In genomic region chr7:151104411-151105235, GRCh38 we compare ENCODE assay signal across 11 cellular contexts. TPM values are rescaled to one million over a fixed set of nuclear protein-coding genes. Genes with fewer than 3 reads are reported as not detected.
DNase-seq lines count a peak whose midpoint lies in the region; ATAC-seq, FAIRE-seq and TF ChIP-seq lines count a peak whose summit lies in the region.
"Had no signal": no experiment of that assay in that cellular context is flagged by ENCODE, and none has a peak within 500 bp of the region (broad histone marks: within the 10 kb centered on the region; RNA-seq: fewer than 3 reads in every experiment).

No MANE protein-coding gene starts in this region.

- H3K9me3 ChIP-seq in breast epithelium (no peaks in the 10 kb centered on the region), endothelial cell of umbilical vein (replicated peaks; ENCODE audit: control insufficient read depth, insufficient read depth, low read length) (no peaks in the 10 kb centered on the region)

- no peaks in the 10 kb centered on the region for H3K36me3 ChIP-seq in breast epithelium
- H3K36me3 ChIP-seq in endothelial cell of umbilical vein (ENCODE audit: control insufficient read depth in 2 of 2, extremely low read depth in 1 of 2, insufficient read depth in 2 of 2, low read length in 2 of 2), result peaks cover 0 to 2% of the 10 kb centered on the region in 2 experiments

- H3K4me2 ChIP-seq in endothelial cell of umbilical vein (ENCODE audit: insufficient read depth, low read length), result no peak overlapping the region

- no peaks in the 10 kb centered on the region for H3K9me3 Mint-ChIP-seq in MCF 10A (ENCODE audit: unreplicated experiment)
- no peaks in the 10 kb centered on the region for H3K9me3 Mint-ChIP-seq in activated CD8-positive, alpha-beta T cell treated with anti-CD3 and anti-CD28 coated beads, Interleukin-2, amount 10 ng/mL, durations not matched to agents 7 days and 5 days (ENCODE audit: insufficient read depth)

- no peak overlapping the region for H3K27ac ChIP-seq in breast epithelium
- H3K27ac ChIP-seq in endothelial cell of umbilical vein (ENCODE audit: insufficient read depth, low read depth, low read length), result no peak overlapping the region

- H3K79me2 ChIP-seq in endothelial cell of umbilical vein (ENCODE audit: control insufficient read depth, insufficient read depth, low read length), result peaks cover 81% of the 10 kb centered on the region

- H3K9me1 ChIP-seq in endothelial cell of umbilical vein (replicated peaks; ENCODE audit: control insufficient read depth, extremely low read depth, insufficient read depth, low read length), result no peaks in the 10 kb centered on the region

- peaks cover 11% of the 10 kb centered on the region for H3K36me3 Mint-ChIP-seq in MCF 10A (ENCODE audit: insufficient read depth, unreplicated experiment)
- no peaks in the 10 kb centered on the region for H3K36me3 Mint-ChIP-seq in activated CD8-positive, alpha-beta T cell treated with anti-CD3 and anti-CD28 coated beads, Interleukin-2, amount 10 ng/mL, durations not matched to agents 7 days and 5 days (ENCODE audit: low read depth)

- CTCF ChIA-PET in MCF 10A (lab: Yijun Ruan, JAX) (interaction anchor here (1.0 to 15.6 kb wide), 3 partner anchors 7 to 67 kb away, joined by 3 to 315 read pairs (median 45); partner anchors contain the start of genes AGAP3 and TMUB1), endothelial cell of umbilical vein (lab: Charles Lee) (interaction anchor here (0.8 to 3.5 kb wide), 6 partner anchors 15 to 142 kb away, joined by 3 to 29 read pairs (median 4); partner anchors contain the start of gene FASTK)
- CTCF ChIA-PET in activated CD8-positive, alpha-beta T cell treated with anti-CD3 and anti-CD28 coated beads, Interleukin-2, amount 10 ng/mL, durations not matched to agents 7 days and 5 days (lab: Charles Lee), result interaction anchor here (1.0 to 1.9 kb wide), 4 partner anchors 11 to 75 kb away, joined by 3 to 5 read pairs (median 3); no protein-coding TSS in a partner anchor

- no peaks in the 10 kb centered on the region for H3K27me3 Mint-ChIP-seq in MCF 10A (ENCODE audit: insufficient read depth, unreplicated experiment)
- peaks cover 4% of the 10 kb centered on the region for H3K27me3 Mint-ChIP-seq in activated CD8-positive, alpha-beta T cell treated with anti-CD3 and anti-CD28 coated beads, Interleukin-2, amount 10 ng/mL, durations not matched to agents 7 days and 5 days (ENCODE audit: low read depth)

- peaks cover 10% of the 10 kb centered on the region for H3K4me1 Mint-ChIP-seq in MCF 10A (ENCODE audit: insufficient read depth, unreplicated experiment)
- H3K4me1 Mint-ChIP-seq in activated CD8-positive, alpha-beta T cell treated with anti-CD3 and anti-CD28 coated beads, Interleukin-2, amount 10 ng/mL, durations not matched to agents 7 days and 5 days (ENCODE audit: low read depth), result peaks cover 3% of the 10 kb centered on the region

- no peak for TF ChIP-seq CTCF in MCF 10A (IDR thresholded peaks at IDR 0.05; ENCODE audit: unreplicated experiment)
- no peak for TF ChIP-seq CTCF in breast epithelium (IDR thresholded peaks at IDR 0.05)
- TF ChIP-seq CTCF in endothelial cell of umbilical vein (IDR thresholded peaks at IDR 0.05; ENCODE audit: extremely low read depth in 1 of 2, insufficient read depth in 1 of 2, low read depth in 1 of 2, low read length in 2 of 2), result no peak

- H3K9ac ChIP-seq in endothelial cell of umbilical vein (replicated peaks; ENCODE audit: extremely low read depth, insufficient read depth, low read length), result no peak overlapping the region

- TF ChIP-seq POLR2A in breast epithelium (IDR thresholded peaks at IDR 0.05) (no peak), endothelial cell of umbilical vein (IDR thresholded peaks at IDR 0.05; ENCODE audit: low read depth, low read length) (no peak)

- BruUV-seq in MCF 10A (replicated peaks; lab: Mats Ljungman, UMichigan), result no TSS peak
- BruUV-seq in endothelial cell of umbilical vein (replicated peaks; lab: Mats Ljungman, UMichigan), result no TSS peak

- H3K4me1 ChIP-seq in breast epithelium (no peaks in the 10 kb centered on the region), endothelial cell of umbilical vein (ENCODE audit: control insufficient read depth, extremely low read depth, insufficient read depth, low read length) (peaks cover 17% of the 10 kb centered on the region)

- POLR2A ChIA-PET in MCF 10A (lab: Yijun Ruan, JAX) (interaction anchor here (1.3 kb wide), 2 partner anchors 9 to 13 kb away, joined by 3 to 5 read pairs; no protein-coding TSS in a partner anchor), endothelial cell of umbilical vein (lab: Charles Lee) (no interaction called here)
- POLR2A ChIA-PET in activated CD8-positive, alpha-beta T cell treated with anti-CD3 and anti-CD28 coated beads, Interleukin-2, amount 10 ng/mL, durations not matched to agents 7 days and 5 days (lab: Charles Lee), result no interaction called here

- no peaks in the 10 kb centered on the region for H3K27me3 ChIP-seq in breast epithelium
- no peaks in the 10 kb centered on the region for H3K27me3 ChIP-seq in endothelial cell of umbilical vein (ENCODE audit: control insufficient read depth in 2 of 2, insufficient read depth in 2 of 2, low read length in 2 of 2)
- H3K27me3 ChIP-seq: dorsolateral prefrontal cortex had no signal

- H3K4me3 ChIP-seq in breast epithelium (no peak overlapping the region), endothelial cell of umbilical vein (replicated peaks in 1 of 3; ENCODE audit: insufficient read depth in 1 of 3, low read depth in 1 of 3, low read length in 3 of 3) (no peak overlapping the region)
- H3K4me3 ChIP-seq: dorsolateral prefrontal cortex had no signal

- dilution Hi-C loops in endothelial cell of umbilical vein (cut with MboI; ENCODE audit: extremely low pct_ligation_motif_present, low sequenced_read_pairs), result no loop called here

- no peak overlapping the region for H3K4me3 Mint-ChIP-seq in MCF 10A (ENCODE audit: unreplicated experiment)
- no peak overlapping the region for H3K4me3 Mint-ChIP-seq in activated CD8-positive, alpha-beta T cell treated with anti-CD3 and anti-CD28 coated beads, Interleukin-2, amount 10 ng/mL, durations not matched to agents 7 days and 5 days

- intact Hi-C loops in MCF 10A (cut with micrococcal nuclease), result no loop called here
- intact Hi-C loops in breast epithelium (cut with DNase I; ENCODE audit: low total_unique reads), result no loop called here
- intact Hi-C loops in endothelial cell of umbilical vein (cut with micrococcal nuclease), result loop anchor here (1.0 kb wide), 1 partner anchor 9 kb away; no protein-coding TSS in a partner anchor

- peak overlapping the region; percentile 18 for H3K27ac Mint-ChIP-seq in MCF 10A (ENCODE audit: low read depth, unreplicated experiment)
- no peak overlapping the region for H3K27ac Mint-ChIP-seq in activated CD8-positive, alpha-beta T cell treated with anti-CD3 and anti-CD28 coated beads, Interleukin-2, amount 10 ng/mL, durations not matched to agents 7 days and 5 days

- DNase-seq in MCF 10A (ENCODE audit: unreplicated experiment) (no peak), breast epithelium (ENCODE audit: low spot score in 2 of 2) (no peak), endothelial cell of umbilical vein (ENCODE audit: low read depth, low spot score) (peak; percentile 85), stromal cell of bone marrow (ENCODE audit: low read depth) (peak; percentile 86)
- no peak for DNase-seq in activated CD8-positive, alpha-beta T cell treated with anti-CD3 and anti-CD28 coated beads, Interleukin-2, amount 10 ng/mL, durations not matched to agents 7 days and 5 days
- DNase-seq in activated T-cell treated with anti-CD3 and anti-CD28 coated beads, Interleukin-2, amount 50 U/mL, for 1 hour, result no peak
- DNase-seq: activated gamma-delta T cell treated with Interleukin-2 at 50 U/mL for 16 hours, GDM1, small intestine had no signal

- ATAC-seq in activated CD8-positive, alpha-beta T cell treated with anti-CD3 and anti-CD28 coated beads, Interleukin-2, amount 10 ng/mL, durations not matched to agents 7 days and 5 days, result no peak
- ATAC-seq: activated CD4-positive, CD25-positive, alpha-beta regulatory T cell treated with anti-CD3 and anti-CD28 coated beads, Interleukin-2, amount 50 U/mL, for 24 hours had no signal

- no peak overlapping the region for H2AFZ ChIP-seq in endothelial cell of umbilical vein (ENCODE audit: low read depth, low read length)

- H4K20me1 ChIP-seq in endothelial cell of umbilical vein (replicated peaks; ENCODE audit: control insufficient read depth, extremely low read depth, insufficient read depth, low read length), result no peaks in the 10 kb centered on the region

- FAIRE-seq in endothelial cell of umbilical vein (lab: Jason Lieb, UNC), result peak; percentile 89
- FAIRE-seq: small intestine had no signal

RNA-seq across cellular contexts. Expression of gene AGAP3, which starts 18.3 kb away (rescaled TPM):
- total RNA-seq in MCF 10A (2022), result 95.6 and 138 TPM in 2 replicates
- total RNA-seq in breast epithelium, result 10 to 100 TPM; 47.2 to 58.1 (median 55.1) TPM
- 171 and 173 TPM in 2 replicates for total RNA-seq in endothelial cell of umbilical vein
- 174 and 240 TPM in 2 replicates for polyA plus RNA-seq in endothelial cell of umbilical vein
- 115 and 124 TPM in 2 replicates for polyA plus RNA-seq in endothelial cell of umbilical vein (2011; cell fraction: cytosol; rRNA removed)
- polyA plus RNA-seq in endothelial cell of umbilical vein (2011; cell fraction: nucleus; rRNA removed), result 359 and 433 TPM in 2 replicates
- 83.5 and 83.8 TPM in 2 replicates for polyA plus RNA-seq in endothelial cell of umbilical vein (2012)
- polyA minus RNA-seq in endothelial cell of umbilical vein, result 76.5 and 98.2 TPM in 2 replicates
- 54.3 TPM for polyA minus RNA-seq in endothelial cell of umbilical vein (2011; cell fraction: cytosol; rRNA and poly(A)+ RNA removed)
- polyA minus RNA-seq in endothelial cell of umbilical vein (2011; cell fraction: nucleus; rRNA and poly(A)+ RNA removed), result 98.8 and 152 TPM in 2 replicates
- total RNA-seq in activated CD8-positive, alpha-beta T cell treated with anti-CD3 and anti-CD28 coated beads, Interleukin-2, amount 10 ng/mL, durations not matched to agents 7 days and 5 days, result 10 to 100 TPM; 12.1 to 12.6 TPM

RNA-seq across cellular contexts. Expression of gene TMUB1, which starts 21.3 kb away (rescaled TPM):
- 25.7 and 30.1 TPM in 2 replicates for total RNA-seq in MCF 10A (2022)
- 10 to 100 TPM; 32.1 to 36.1 (median 35.0) TPM for total RNA-seq in breast epithelium
- total RNA-seq in endothelial cell of umbilical vein, result 36.7 and 41.3 TPM in 2 replicates
- polyA plus RNA-seq in endothelial cell of umbilical vein, result 45.3 and 66.0 TPM in 2 replicates
- 22.1 and 32.3 TPM in 2 replicates for polyA plus RNA-seq in endothelial cell of umbilical vein (2011; cell fraction: cytosol; rRNA removed)
- polyA plus RNA-seq in endothelial cell of umbilical vein (2011; cell fraction: nucleus; rRNA removed), result 20.0 and 21.2 TPM in 2 replicates
- 19.6 and 25.4 TPM in 2 replicates for polyA plus RNA-seq in endothelial cell of umbilical vein (2012)
- polyA minus RNA-seq in endothelial cell of umbilical vein, result 6.5 and 13.0 TPM in 2 replicates
- polyA minus RNA-seq in endothelial cell of umbilical vein (2011; cell fraction: cytosol; rRNA and poly(A)+ RNA removed), result 17.2 TPM
- 5.0 and 9.3 TPM in 2 replicates for polyA minus RNA-seq in endothelial cell of umbilical vein (2011; cell fraction: nucleus; rRNA and poly(A)+ RNA removed)
- total RNA-seq in activated CD8-positive, alpha-beta T cell treated with anti-CD3 and anti-CD28 coated beads, Interleukin-2, amount 10 ng/mL, durations not matched to agents 7 days and 5 days, result 10 to 100 TPM; 76.7 to 82.6 TPM

RNA-seq across cellular contexts. Expression of gene FASTK, which starts 24.0 kb away (rescaled TPM):
- total RNA-seq in MCF 10A (2022) (79.3 and 83.6 TPM in 2 replicates), breast epithelium (10 to 100 TPM; 45.6 to 63.5 (median 60.0) TPM), endothelial cell of umbilical vein (71.6 and 73.3 TPM in 2 replicates)
- polyA plus RNA-seq in endothelial cell of umbilical vein, result 113 and 137 TPM in 2 replicates
- polyA plus RNA-seq in endothelial cell of umbilical vein (2011; cell fraction: cytosol; rRNA removed), result 55.7 and 77.7 TPM in 2 replicates
- 288 and 335 TPM in 2 replicates for polyA plus RNA-seq in endothelial cell of umbilical vein (2011; cell fraction: nucleus; rRNA removed)
- polyA plus RNA-seq in endothelial cell of umbilical vein (2012), result 31.6 and 43.3 TPM in 2 replicates
- polyA minus RNA-seq in endothelial cell of umbilical vein, result 35.7 and 52.0 TPM in 2 replicates
- 35.4 TPM for polyA minus RNA-seq in endothelial cell of umbilical vein (2011; cell fraction: cytosol; rRNA and poly(A)+ RNA removed)
- 58.6 and 76.5 TPM in 2 replicates for polyA minus RNA-seq in endothelial cell of umbilical vein (2011; cell fraction: nucleus; rRNA and poly(A)+ RNA removed)
- total RNA-seq in activated CD8-positive, alpha-beta T cell treated with anti-CD3 and anti-CD28 coated beads, Interleukin-2, amount 10 ng/mL, durations not matched to agents 7 days and 5 days, result 10 to 100 TPM; 81.8 to 88.1 TPM

RNA-seq across cellular contexts. Expression of gene SLC4A2, which starts 45.2 kb away (rescaled TPM):
- 112 and 114 TPM in 2 replicates for total RNA-seq in MCF 10A (2022)
- 100 to 1,000 TPM in 1 of 3 donors, 10 to 100 TPM in 2; 83.2 to 101 (median 92.8) TPM for total RNA-seq in breast epithelium
- 172 and 187 TPM in 2 replicates for total RNA-seq in endothelial cell of umbilical vein
- 108 and 120 TPM in 2 replicates for polyA plus RNA-seq in endothelial cell of umbilical vein
- 61.7 and 85.5 TPM in 2 replicates for polyA plus RNA-seq in endothelial cell of umbilical vein (2011; cell fraction: cytosol; rRNA removed)
- 212 and 275 TPM in 2 replicates for polyA plus RNA-seq in endothelial cell of umbilical vein (2011; cell fraction: nucleus; rRNA removed)
- polyA plus RNA-seq in endothelial cell of umbilical vein (2012), result 88.3 and 96.7 TPM in 2 replicates
- polyA minus RNA-seq in endothelial cell of umbilical vein, result 80.3 and 101 TPM in 2 replicates
- polyA minus RNA-seq in endothelial cell of umbilical vein (2011; cell fraction: cytosol; rRNA and poly(A)+ RNA removed), result 86.0 TPM
- polyA minus RNA-seq in endothelial cell of umbilical vein (2011; cell fraction: nucleus; rRNA and poly(A)+ RNA removed), result 66.8 and 91.7 TPM in 2 replicates
- 100 to 1,000 TPM; 107 to 112 TPM for total RNA-seq in activated CD8-positive, alpha-beta T cell treated with anti-CD3 and anti-CD28 coated beads, Interleukin-2, amount 10 ng/mL, durations not matched to agents 7 days and 5 days

RNA-seq across cellular contexts. Expression of gene CDK5, which starts 46.9 kb away (rescaled TPM):
- total RNA-seq in MCF 10A (2022) (11.8 and 12.2 TPM in 2 replicates), breast epithelium (1 to 10 TPM; 5.2 to 8.8 (median 8.6) TPM), endothelial cell of umbilical vein (16.5 and 17.7 TPM in 2 replicates)
- polyA plus RNA-seq in endothelial cell of umbilical vein, result 38.2 and 38.3 TPM in 2 replicates
- 29.4 and 30.9 TPM in 2 replicates for polyA plus RNA-seq in endothelial cell of umbilical vein (2011; cell fraction: cytosol; rRNA removed)
- 14.6 and 17.3 TPM in 2 replicates for polyA plus RNA-seq in endothelial cell of umbilical vein (2011; cell fraction: nucleus; rRNA removed)
- polyA plus RNA-seq in endothelial cell of umbilical vein (2012), result 18.6 and 21.8 TPM in 2 replicates
- polyA minus RNA-seq in endothelial cell of umbilical vein, result 20.5 and 26.6 TPM in 2 replicates
- polyA minus RNA-seq in endothelial cell of umbilical vein (2011; cell fraction: cytosol; rRNA and poly(A)+ RNA removed), result 22.8 TPM
- 4.3 and 5.0 TPM in 2 replicates for polyA minus RNA-seq in endothelial cell of umbilical vein (2011; cell fraction: nucleus; rRNA and poly(A)+ RNA removed)
- 10 to 100 TPM; 20.3 to 21.0 TPM for total RNA-seq in activated CD8-positive, alpha-beta T cell treated with anti-CD3 and anti-CD28 coated beads, Interleukin-2, amount 10 ng/mL, durations not matched to agents 7 days and 5 days

Comparison
In these comparisons a context has a peak if more than half of its experiments do, and no peak if none do; other contexts are left out.
1. DNase-seq: peak in endothelial cell of umbilical vein (single experiment) and stromal cell of bone marrow (single experiment); none in MCF 10A (single experiment), breast epithelium (0 of 2), activated CD8-positive, alpha-beta T cell treated with anti-CD3 and anti-CD28 coated beads, Interleukin-2, amount 10 ng/mL, durations not matched to agents 7 days and 5 days (single experiment) and activated T-cell treated with anti-CD3 and anti-CD28 coated beads, Interleukin-2, amount 50 U/mL, for 1 hour (single experiment).